Comparison of ENCODE assay signal across 8 cellular contexts in genomic region chr10:88881335-88881734, GRCh38. TPM values are rescaled to one million over a fixed set of nuclear protein-coding genes. Genes with fewer than 3 reads are reported as not detected.
DNase-seq lines count a peak whose midpoint lies in the region; ATAC-seq and TF ChIP-seq lines count a peak whose summit lies in the region.

No MANE protein-coding gene starts in this region.

- CTCF ChIA-PET in BJ (lab: Yijun Ruan, JAX) = interaction anchor here (0.9 to 4.6 kb wide), 5 partner anchors 14 to 148 kb away, joined by 3 to 24 read pairs (median 5); no protein-coding TSS in a partner anchor

- H3K4me3 Mint-ChIP-seq in naive B cell = peak overlapping the region; percentile 96 to 99 (median 99)

- no peaks in the 10 kb centered on the region for H3K27me3 Mint-ChIP-seq in naive B cell

- POLR2A ChIA-PET in BJ (lab: Charles Lee) = no interaction called here

- peak overlapping the region; percentile 56 to 99 (median 97) for H3K27ac Mint-ChIP-seq in naive B cell

- H3K9me3 Mint-ChIP-seq in naive B cell = no peaks in the 10 kb centered on the region

- no peaks in the 10 kb centered on the region for H3K36me3 ChIP-seq in BJ (ENCODE audit: control insufficient read depth, insufficient read depth, low read length)

- DNase-seq in BJ (ENCODE audit: low read depth) (no peak), M059J (ENCODE audit: low read depth) (peak; percentile 30), choroid plexus epithelial cell (ENCODE audit: low read depth) (no peak), naive B cell (no peak), activated gamma-delta T cell treated with Interleukin-2 at 50 U/mL for 16 hours (no peak), LoVo (ENCODE audit: low spot score) (no peak), AML-193 (lab: John Stamatoyannopoulos, UW) (no peak)

- H3K4me3 ChIP-seq in BJ (ENCODE audit: low read depth, low read length) = peak overlapping the region; percentile 85
- H3K4me3 ChIP-seq in choroid plexus epithelial cell (ENCODE audit: low read depth, low read length) = peak overlapping the region; percentile 90

- peaks cover 4 to 28% (median 16%) of the 10 kb centered on the region in 3 donors for H3K4me1 Mint-ChIP-seq in naive B cell

- no peaks in the 10 kb centered on the region for H3K27me3 ChIP-seq in BJ (ENCODE audit: control insufficient read depth, insufficient read depth, low read length)

- H3K36me3 Mint-ChIP-seq in naive B cell = no peaks in the 10 kb centered on the region

- no peak for TF ChIP-seq CTCF in BJ (IDR thresholded peaks at IDR 0.05; ENCODE audit: insufficient read depth, low read depth, low read length)
- TF ChIP-seq CTCF in choroid plexus epithelial cell (conservative IDR thresholded peaks at IDR 0.05; ENCODE audit: low read depth, low read length) = no peak

- ATAC-seq in naive B cell (ENCODE audit: low read depth in 2 of 2) (no peak), HG02642 (IDR thresholded peaks at IDR 0.05; ENCODE audit: poor library complexity, unreplicated experiment) (no peak)

RNA-seq across cellular contexts. Expression of gene STAMBPL1, which starts 1.3 kb away (rescaled TPM):
- 23.1 and 29.8 TPM in 2 replicates for polyA plus RNA-seq in BJ (2011; rRNA removed)
- polyA minus RNA-seq in BJ (2011; rRNA and poly(A)+ RNA removed) = 12.0 and 13.6 TPM in 2 replicates
- 18.2 and 22.8 TPM in 2 replicates for total RNA-seq in M059J (2014; rRNA removed; shearing (Covaris generic))
- polyA plus RNA-seq in naive B cell (ENCODE audit: low read depth in 6 of 6) = 1 to 10 TPM; 3.4 to 7.6 (median 5.0) TPM

RNA-seq across cellular contexts. Expression of gene ANKRD22, which starts 29.7 kb away (rescaled TPM):
- not detected in 2 replicates for polyA plus RNA-seq in BJ (2011; rRNA removed)
- not detected in 2 replicates for polyA minus RNA-seq in BJ (2011; rRNA and poly(A)+ RNA removed)
- total RNA-seq in M059J (2014; rRNA removed; shearing (Covaris generic)) = not detected in 2 replicates
- polyA plus RNA-seq in naive B cell (ENCODE audit: low read depth in 6 of 6) = not detected
